Comparison of ENCODE assay signal across 27 cellular contexts in the genomic region with DNA sequence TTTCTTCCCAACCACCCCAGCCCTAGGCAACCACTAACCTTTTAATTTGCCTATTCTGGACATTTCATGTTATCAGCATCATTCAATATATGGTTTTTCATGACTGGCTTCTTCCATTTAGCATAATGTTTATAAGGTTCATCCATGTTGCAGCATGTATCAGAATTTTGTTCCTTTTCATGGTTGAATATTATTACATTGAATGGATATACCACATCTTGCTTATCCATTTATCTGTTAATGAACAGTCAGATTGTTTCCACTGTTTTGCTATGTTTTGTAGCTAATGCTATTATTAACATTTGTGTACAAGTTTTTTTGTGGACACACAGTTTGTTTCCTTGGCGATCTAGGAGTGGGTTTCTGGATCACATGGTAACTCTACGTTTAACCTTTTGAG.
"Had no signal": no experiment of that assay in that cellular context is flagged by ENCODE, and none has a peak within 500 bp of the region (broad histone marks: within the 10 kb centered on the region; RNA-seq: fewer than 3 reads in every experiment).

No MANE protein-coding gene starts in this region.

- ATAC-seq: left lobe of liver; lower lobe of right lung; naive thymus-derived CD8-positive, alpha-beta T cell; pancreas; right cardiac atrium; sciatic nerve; stimulated activated naive B cell treated with anti-CD40 and anti-IgM and Interleukin-4, amounts not matched to agents 10 μg/mL and 1 μg/mL and 100 μg/mL, for 72 hours; stimulated activated naive CD8-positive, alpha-beta T cell treated with anti-CD3 and anti-CD28 coated beads, Interleukin-15, Interleukin-2, amounts not matched to agents 100 U/mL and 50 U/mL, for 24 hours; upper lobe of right lung had no signal

- H3K4me3 ChIP-seq: hepatocyte, lower lobe of right lung, pancreas, prostate gland, skin epidermis, stomach, testis, thyroid gland, transverse colon, upper lobe of right lung had no signal

- DNase-seq: islet precursor cell; lower lobe of right lung; mammary epithelial cell; mesenchymal stem cell; naive thymus-derived CD8-positive, alpha-beta T cell; nephron progenitor cell; pancreas; posterior cingulate gyrus; retina; right cardiac atrium; stimulated activated CD4-positive, alpha-beta T cell treated with anti-CD3 and anti-CD28 coated beads, Interleukin-12 subunit alpha, Interleukin-12 subunit beta, amount 100 ng/mL, for 4 hours; stimulated activated CD4-positive, alpha-beta T cell treated with anti-CD3 and anti-CD28 coated beads, Interleukin-15, amount 100 ng/mL, for 24 hours; stimulated activated CD4-positive, alpha-beta T cell treated with anti-CD3 and anti-CD28 coated beads, Interleukin-2, amount 100 ng/mL, for 24 hours; stimulated activated CD4-positive, alpha-beta T cell treated with anti-CD3 and anti-CD28 coated beads, Interleukin-4, amount 100 ng/mL, for 1 hour; stimulated activated naive B cell treated with anti-CD40 and anti-IgM and Interleukin-4, amounts not matched to agents 10 μg/mL and 1 μg/mL and 100 μg/mL, for 72 hours; stimulated activated naive CD8-positive, alpha-beta T cell treated with anti-CD3 and anti-CD28 coated beads, Interleukin-15, Interleukin-2, amounts not matched to agents 100 U/mL and 50 U/mL, for 24 hours; stomach; testis; thyroid gland; transverse colon; upper lobe of right lung had no signal

- H3K36me3 Mint-ChIP-seq: naive thymus-derived CD8-positive, alpha-beta T cell had no signal

- H3K9me3 ChIP-seq: lower lobe of right lung, pancreas, prostate gland, stomach, testis, thyroid gland, transverse colon, upper lobe of right lung had no signal

- H3K27ac Mint-ChIP-seq: nephron progenitor cell; stimulated activated naive B cell treated with anti-CD40 and anti-IgM and Interleukin-4, amounts not matched to agents 10 μg/mL and 1 μg/mL and 100 μg/mL, for 72 hours had no signal

- FAIRE-seq: pancreas, urothelium cell line had no signal

- H3K27me3 ChIP-seq: hepatocyte, pancreas, stomach, testis, thyroid gland, upper lobe of right lung had no signal

- H3K4me1 ChIP-seq: prostate gland had no signal

- H3K27ac ChIP-seq: hepatocyte, lower lobe of right lung, pancreas, prostate gland, skin epidermis, stomach, testis, thyroid gland, transverse colon, upper lobe of right lung had no signal

- H3K36me3 ChIP-seq: lower lobe of right lung, pancreas, prostate gland, stomach, thyroid gland, transverse colon, upper lobe of right lung had no signal
